ENCODE assay signal across 15 cellular contexts in genomic region chr12:45637706-45638105, GRCh38.
A peak's percentile ranks its signal among the peaks of the same experiment; 100 is the strongest.
DNase-seq lines count a peak whose midpoint lies in the region; TF ChIP-seq lines count a peak whose summit lies in the region.
"Had no signal": no experiment of that assay in that cellular context is flagged by ENCODE, and none has a peak within 500 bp of the region (broad histone marks: within the 10 kb centered on the region; RNA-seq: fewer than 3 reads in every experiment).

No MANE protein-coding gene starts in this region.

- no peaks in the 10 kb centered on the region for H3K4me1 ChIP-seq in Loucy (ENCODE audit: insufficient read depth, low read length, poor library complexity, severe bottlenecking)
- peaks cover 11% of the 10 kb centered on the region for H3K4me1 ChIP-seq in mammary epithelial cell (ENCODE audit: insufficient read depth, low read length)
- H3K4me1 ChIP-seq in MM.1S (ENCODE audit: low read length) = no peaks in the 10 kb centered on the region

- BruUV-seq in mammary epithelial cell (replicated peaks; lab: Mats Ljungman, UMichigan) = no TSS peak

- H3K27ac ChIP-seq in AG04450 (ENCODE audit: low read depth, low read length) = no peak overlapping the region
- H3K27ac ChIP-seq in mammary epithelial cell (ENCODE audit: insufficient read depth, low read depth, low read length) = no peak overlapping the region
- H3K27ac ChIP-seq in MM.1S (ENCODE audit: low read length) = no peak overlapping the region
- H3K27ac ChIP-seq: hepatocyte had no signal

- H3K4me3 ChIP-seq in AG04450 (ENCODE audit: low read depth, low read length) (no peak overlapping the region), Loucy (ENCODE audit: low read length, poor library complexity, severe bottlenecking) (no peak overlapping the region), mammary epithelial cell (replicated peaks in 1 of 3; ENCODE audit: insufficient read depth in 1 of 3, low read depth in 2 of 3, low read length in 3 of 3) (no peak overlapping the region), foreskin fibroblast (ENCODE audit: low read depth in 1 of 2, low read length in 2 of 2) (no peak overlapping the region), MM.1S (ENCODE audit: low read length) (no peak overlapping the region)
- H3K4me3 ChIP-seq: hepatocyte had no signal

- H3K27me3 ChIP-seq in AG04450 (ENCODE audit: control insufficient read depth, insufficient read depth, low read length) (no peaks in the 10 kb centered on the region), Loucy (ENCODE audit: insufficient read depth, low read length, poor library complexity, severe bottlenecking) (no peaks in the 10 kb centered on the region), mammary epithelial cell (ENCODE audit: insufficient read depth, low read length) (no peaks in the 10 kb centered on the region), MM.1S (replicated peaks; ENCODE audit: insufficient read depth, low read length) (no peaks in the 10 kb centered on the region)
- H3K27me3 ChIP-seq: hepatocyte had no signal

- H3F3A ChIP-seq in Loucy (ENCODE audit: low read depth) = no peaks in the 10 kb centered on the region; the same call in 1 of the 2 replicates
- H3F3A ChIP-seq in MM.1S (ENCODE audit: insufficient read depth, low read length) = no peaks in the 10 kb centered on the region

- H3K36me3 ChIP-seq in Loucy (ENCODE audit: insufficient read depth, low read length) = no peaks in the 10 kb centered on the region
- H3K36me3 ChIP-seq in mammary epithelial cell (ENCODE audit: insufficient read depth, low read length) = no peaks in the 10 kb centered on the region
- no peaks in the 10 kb centered on the region for H3K36me3 ChIP-seq in MM.1S (replicated peaks; ENCODE audit: insufficient read depth, low read length)

- H3K9me2 ChIP-seq in Loucy (replicated peaks; ENCODE audit: low read depth, low read length) (no peaks in the 10 kb centered on the region), MM.1S (replicated peaks; ENCODE audit: insufficient read depth, low read length) (no peaks in the 10 kb centered on the region)

- H3K9me3 ChIP-seq in AG04450 (ENCODE audit: control insufficient read depth, insufficient read depth, low read length) (no peaks in the 10 kb centered on the region), Loucy (ENCODE audit: insufficient read depth, low read depth, low read length) (no peaks in the 10 kb centered on the region), mammary epithelial cell (replicated peaks; ENCODE audit: insufficient read depth, low read length) (no peaks in the 10 kb centered on the region), MM.1S (replicated peaks; ENCODE audit: insufficient read depth, low read length) (no peaks in the 10 kb centered on the region)
- H3K9me3 ChIP-seq: Caco-2 had no signal

- intact Hi-C loops in mammary epithelial cell (cut with micrococcal nuclease) = no loop called here

- peak overlapping the region; percentile 11; the same call in 1 of the 2 replicates for H2AFZ ChIP-seq in Loucy (ENCODE audit: low read length)
- H2AFZ ChIP-seq in mammary epithelial cell (ENCODE audit: low read depth, low read length) = peak overlapping the region; percentile 9
- no peak overlapping the region for H2AFZ ChIP-seq in MM.1S (ENCODE audit: low read length)
- H2AFZ ChIP-seq: hepatocyte had no signal

- H3K79me2 ChIP-seq in Loucy (ENCODE audit: insufficient read depth, low read length) (no peaks in the 10 kb centered on the region), mammary epithelial cell (ENCODE audit: insufficient read depth, low read length) (no peaks in the 10 kb centered on the region), MM.1S (ENCODE audit: low read length) (no peaks in the 10 kb centered on the region)
- H3K79me2 ChIP-seq: hepatocyte had no signal

- POLR2A ChIA-PET in AG04450 (lab: Yijun Ruan, JAX) = interaction anchor here (0.6 to 1.0 kb wide), 2 partner anchors 89 to 403 kb away, joined by 5 read pairs; no protein-coding TSS in a partner anchor

- in situ Hi-C loops in mammary epithelial cell (cut with MboI; ENCODE audit: low sequenced_read_pairs in 2 of 2) = no loop called here

- no peak overlapping the region for H3K9ac ChIP-seq in Loucy (ENCODE audit: low read depth, low read length, poor library complexity, severe bottlenecking)
- H3K9ac ChIP-seq in mammary epithelial cell (ENCODE audit: insufficient read depth, low read length) = no peak overlapping the region
- H3K9ac ChIP-seq in MM.1S (ENCODE audit: low read length) = no peak overlapping the region

- DNase-seq in AG04450 (ENCODE audit: low read depth, low spot score) = peak; percentile 73
- DNase-seq in mammary epithelial cell = peak; percentile 81
- DNase-seq in foreskin fibroblast = peak; percentile 72 to 80
- DNase-seq in cortex of kidney (lab: John Stamatoyannopoulos, UW) = no peak
- no peak for DNase-seq in NCI-H446 treated with DMSO at 0.1 percent for 48 hours (lab: John Stamatoyannopoulos, UW)
- DNase-seq in MM.1S = no peak
- DNase-seq in stimulated activated CD4-positive, alpha-beta T cell treated with anti-CD3 and anti-CD28 coated beads, Interleukin-4, amount 100 ng/mL, for 4 hours = no peak
- DNase-seq: activated CD4-positive, alpha-beta T cell treated with anti-CD3 and anti-CD28 coated beads, Interleukin-2, amount 50 U/mL, for 48 hours; activated naive CD8-positive, alpha-beta T cell treated with anti-CD3 and anti-CD28 coated beads, Interleukin-2, amount 10 ng/mL, durations not matched to agents 7 days and 5 days; activated T-cell treated with anti-CD3 and anti-CD28 coated beads, Interleukin-2, amount 50 U/mL, for 24 hours; Caco-2; GDM1; H7 had no signal

- H4K20me1 ChIP-seq in Loucy (ENCODE audit: insufficient read depth, low read length, poor library complexity, severe bottlenecking) = no peaks in the 10 kb centered on the region
- H4K20me1 ChIP-seq in mammary epithelial cell (ENCODE audit: insufficient read depth, low read length) = no peaks in the 10 kb centered on the region
- no peaks in the 10 kb centered on the region for H4K20me1 ChIP-seq in MM.1S (ENCODE audit: insufficient read depth, low read length)

- CTCF ChIA-PET in AG04450 (lab: Charles Lee) = interaction anchor here (0.7 kb wide), 1 partner anchor 76 kb away, joined by 3 read pairs; no protein-coding TSS in a partner anchor
- CTCF ChIA-PET in mammary epithelial cell (lab: Charles Lee; ENCODE audit: low non-redundant PET) = no interaction called here

- WGBS in mammary epithelial cell (ENCODE audit: low coverage, missing lambda C conversion rate) = 11% methylated on average over 1 of the region's 1 CpG

- dilution Hi-C loops in mammary epithelial cell (cut with HindIII; ENCODE audit: low sequenced_read_pairs) = no loop called here

- no peak overlapping the region for H3K4me2 ChIP-seq in Loucy (ENCODE audit: low read depth, low read length, poor library complexity, severe bottlenecking)
- peak overlapping the region; percentile 58 for H3K4me2 ChIP-seq in mammary epithelial cell (ENCODE audit: insufficient read depth, low read depth, low read length)
- H3K4me2 ChIP-seq in MM.1S (ENCODE audit: low read depth, low read length) = no peak overlapping the region
- H3K4me2 ChIP-seq: hepatocyte had no signal

- TF ChIP-seq CTCF in AG04450 (IDR thresholded peaks at IDR 0.05; ENCODE audit: low read depth, low read length) (no peak), Loucy (conservative IDR thresholded peaks at IDR 0.05; ENCODE audit: low read length) (no peak), mammary epithelial cell (conservative IDR thresholded peaks at IDR 0.05 in 1 of 2, IDR thresholded peaks at IDR 0.05 in 1 of 2; ENCODE audit: extremely low read depth in 1 of 2, insufficient read depth in 1 of 2, low read depth in 1 of 2, low read length in 2 of 2) (no peak), foreskin fibroblast (IDR thresholded peaks at IDR 0.05; ENCODE audit: low read depth, low read length) (no peak), MM.1S (IDR thresholded peaks at IDR 0.05; ENCODE audit: low read length) (no peak)

Comparison
In these comparisons a context has a peak if more than half of its experiments do, and no peak if none do; other contexts are left out.
1. DNase-seq: peak in AG04450 (single experiment), mammary epithelial cell (single experiment) and foreskin fibroblast (2 of 2); none in cortex of kidney (single experiment), NCI-H446 treated with DMSO at 0.1 percent for 48 hours (single experiment), MM.1S (single experiment) and stimulated activated CD4-positive, alpha-beta T cell treated with anti-CD3 and anti-CD28 coated beads, Interleukin-4, amount 100 ng/mL, for 4 hours (0 of 2).